25 cellular contexts compared by ENCODE assay signal in genomic region chr10:105150486-105150885, GRCh38.
"Had no signal": no experiment of that assay in that cellular context is flagged by ENCODE, and none has a peak within 500 bp of the region (broad histone marks: within the 10 kb centered on the region; RNA-seq: fewer than 3 reads in every experiment).

No MANE protein-coding gene starts in this region.

- H3K36me3 ChIP-seq: esophagus muscularis mucosa, neutrophil, sigmoid colon, stomach, thyroid gland, upper lobe of right lung had no signal

- H3K27me3 ChIP-seq: esophagus muscularis mucosa, neutrophil, sigmoid colon, stomach, thyroid gland, upper lobe of right lung had no signal

- H3K4me3 Mint-ChIP-seq: activated CD8-positive, alpha-beta memory T cell treated with anti-CD3 and anti-CD28 coated beads, Interleukin-2, amount 10 ng/mL, durations not matched to agents 7 days and 5 days; activated CD8-positive, alpha-beta T cell treated with anti-CD3 and anti-CD28 coated beads, Interleukin-2, amount 10 ng/mL, durations not matched to agents 7 days and 5 days; activated naive CD8-positive, alpha-beta T cell; dendritic cell treated with granulocyte-macrophage colony-stimulating factor and Interleukin-4, amounts not matched to agents 40 ng/mL and 50 ng/mL, for 4 days; endodermal cell; nephron; stimulated activated naive B cell treated with anti-CD40 and anti-IgM and Interleukin-4, amounts not matched to agents 10 μg/mL and 1 μg/mL and 100 μg/mL, for 72 hours; WTC11 had no signal

- H3K9me3 Mint-ChIP-seq: activated T-helper 2 cell treated with anti-CD3 and anti-CD28 coated beads, Interferon-gamma antibody, Interleukin-2, Interleukin-4, amounts not matched to agents 10 μg/mL and 5 μg/mL and 100 μg/mL, durations not matched to agents 14 hours and 24 hours and 36 hours; dendritic cell treated with granulocyte-macrophage colony-stimulating factor and Interleukin-4, amounts not matched to agents 40 ng/mL and 50 ng/mL, for 4 days; endodermal cell; nephron; WTC11 had no signal

- H3K9me3 ChIP-seq: esophagus muscularis mucosa, neutrophil, sigmoid colon, stomach, thyroid gland, upper lobe of right lung had no signal

- H3K27me3 Mint-ChIP-seq: activated CD8-positive, alpha-beta memory T cell treated with anti-CD3 and anti-CD28 coated beads, Interleukin-2, amount 10 ng/mL, durations not matched to agents 7 days and 5 days; dendritic cell treated with granulocyte-macrophage colony-stimulating factor and Interleukin-4, amounts not matched to agents 40 ng/mL and 50 ng/mL, for 4 days; stimulated activated naive B cell treated with anti-CD40 and anti-IgM and Interleukin-4, amounts not matched to agents 10 μg/mL and 1 μg/mL and 100 μg/mL, for 72 hours had no signal

- DNase-seq: activated CD8-positive, alpha-beta memory T cell treated with anti-CD3 and anti-CD28 coated beads, Interleukin-2, amount 10 ng/mL, durations not matched to agents 7 days and 5 days; activated CD8-positive, alpha-beta T cell treated with anti-CD3 and anti-CD28 coated beads, Interleukin-2, amount 10 ng/mL, durations not matched to agents 7 days and 5 days; activated T-cell treated with anti-CD3 and anti-CD28 coated beads, Interleukin-2, amount 50 U/mL, for 48 hours; anterior cingulate cortex; central memory CD4-positive, alpha-beta T cell; endodermal cell; foreskin melanocyte; left colon; mammary epithelial cell; retina; sigmoid colon; stimulated activated CD4-positive, alpha-beta T cell treated with anti-CD3 and anti-CD28 coated beads, Interleukin-2, amount 100 ng/mL, for 24 hours; stimulated activated naive B cell treated with anti-CD40 and anti-IgM and Interleukin-4, amounts not matched to agents 10 μg/mL and 1 μg/mL and 100 μg/mL, for 72 hours; stomach; T-helper 2 cell; thyroid gland; upper lobe of right lung had no signal

- H3K4me3 ChIP-seq: esophagus muscularis mucosa, sigmoid colon, smooth muscle cell, stomach, thyroid gland, upper lobe of right lung had no signal

- H3K4me1 Mint-ChIP-seq: activated CD8-positive, alpha-beta memory T cell treated with anti-CD3 and anti-CD28 coated beads, Interleukin-2, amount 10 ng/mL, durations not matched to agents 7 days and 5 days; nephron; stimulated activated naive B cell treated with anti-CD40 and anti-IgM and Interleukin-4, amounts not matched to agents 10 μg/mL and 1 μg/mL and 100 μg/mL, for 72 hours had no signal

- ATAC-seq: activated CD8-positive, alpha-beta memory T cell treated with anti-CD3 and anti-CD28 coated beads, Interleukin-2, amount 10 ng/mL, durations not matched to agents 7 days and 5 days; activated CD8-positive, alpha-beta T cell treated with anti-CD3 and anti-CD28 coated beads, Interleukin-2, amount 10 ng/mL, durations not matched to agents 7 days and 5 days; left colon; stimulated activated naive B cell treated with anti-CD40 and anti-IgM and Interleukin-4, amounts not matched to agents 10 μg/mL and 1 μg/mL and 100 μg/mL, for 72 hours; upper lobe of right lung; WTC11 had no signal

- H3K36me3 Mint-ChIP-seq: activated CD8-positive, alpha-beta memory T cell treated with anti-CD3 and anti-CD28 coated beads, Interleukin-2, amount 10 ng/mL, durations not matched to agents 7 days and 5 days; stimulated activated naive B cell treated with anti-CD40 and anti-IgM and Interleukin-4, amounts not matched to agents 10 μg/mL and 1 μg/mL and 100 μg/mL, for 72 hours; WTC11 had no signal

- H3K4me1 ChIP-seq: esophagus muscularis mucosa, sigmoid colon, stomach, thyroid gland, upper lobe of right lung had no signal

- H3K4me2 ChIP-seq: smooth muscle cell had no signal

- H3K27ac ChIP-seq: esophagus muscularis mucosa, neutrophil, sigmoid colon, stomach, thyroid gland, upper lobe of right lung had no signal

- H3K27ac Mint-ChIP-seq: activated CD8-positive, alpha-beta memory T cell treated with anti-CD3 and anti-CD28 coated beads, Interleukin-2, amount 10 ng/mL, durations not matched to agents 7 days and 5 days; activated CD8-positive, alpha-beta T cell treated with anti-CD3 and anti-CD28 coated beads, Interleukin-2, amount 10 ng/mL, durations not matched to agents 7 days and 5 days; activated naive CD8-positive, alpha-beta T cell; activated T-helper 2 cell treated with anti-CD3 and anti-CD28 coated beads, Interferon-gamma antibody, Interleukin-2, Interleukin-4, amounts not matched to agents 10 μg/mL and 5 μg/mL and 100 μg/mL, durations not matched to agents 14 hours and 24 hours and 36 hours; dendritic cell treated with granulocyte-macrophage colony-stimulating factor and Interleukin-4, amounts not matched to agents 40 ng/mL and 50 ng/mL, for 4 days; endodermal cell; nephron; stimulated activated naive B cell treated with anti-CD40 and anti-IgM and Interleukin-4, amounts not matched to agents 10 μg/mL and 1 μg/mL and 100 μg/mL, for 72 hours; WTC11 had no signal
